ENCODE assay signal across 13 cellular contexts in genomic region chr4:12846368-12846767, GRCh38.
"Had no signal": no experiment of that assay in that cellular context is flagged by ENCODE, and none has a peak within 500 bp of the region (broad histone marks: within the 10 kb centered on the region; RNA-seq: fewer than 3 reads in every experiment).

No MANE protein-coding gene starts in this region.

- ATAC-seq: left lobe of liver had no signal

- H3K9me3 Mint-ChIP-seq: activated naive CD4-positive, alpha-beta T cell treated with anti-CD3 and anti-CD28 coated beads, Interleukin-2, amount 10 ng/mL, durations not matched to agents 7 days and 5 days; activated T-helper 2 cell treated with anti-CD3 and anti-CD28 coated beads, Interferon-gamma antibody, Interleukin-2, Interleukin-4, amounts not matched to agents 10 μg/mL and 5 μg/mL and 100 μg/mL, durations not matched to agents 14 hours and 24 hours and 36 hours; nephron had no signal

- H3K27ac ChIP-seq: coronary artery, stomach, thoracic aorta had no signal

- H3K36me3 ChIP-seq: stomach, thoracic aorta had no signal

- DNase-seq: activated naive CD4-positive, alpha-beta T cell treated with anti-CD3 and anti-CD28 coated beads, Interleukin-2, amount 10 ng/mL, durations not matched to agents 7 days and 5 days; effector CD4-positive, alpha-beta T cell; foreskin melanocyte; head of caudate nucleus; stimulated activated CD4-positive, alpha-beta T cell treated with anti-CD3 and anti-CD28 coated beads, Interleukin-4, amount 100 ng/mL, for 1 hour; stomach had no signal

- H3K4me3 ChIP-seq: coronary artery, stomach, thoracic aorta had no signal

- H3K4me1 Mint-ChIP-seq: activated naive CD4-positive, alpha-beta T cell treated with anti-CD3 and anti-CD28 coated beads, Interleukin-2, amount 10 ng/mL, durations not matched to agents 7 days and 5 days; nephron had no signal

- H3K36me3 Mint-ChIP-seq: activated naive CD4-positive, alpha-beta T cell treated with anti-CD3 and anti-CD28 coated beads, Interleukin-2, amount 10 ng/mL, durations not matched to agents 7 days and 5 days had no signal

- H3K27ac Mint-ChIP-seq: activated naive CD4-positive, alpha-beta T cell treated with anti-CD3 and anti-CD28 coated beads, Interleukin-2, amount 10 ng/mL, durations not matched to agents 7 days and 5 days; activated T-helper 2 cell treated with anti-CD3 and anti-CD28 coated beads, Interferon-gamma antibody, Interleukin-2, Interleukin-4, amounts not matched to agents 10 μg/mL and 5 μg/mL and 100 μg/mL, durations not matched to agents 14 hours and 24 hours and 36 hours; nephron had no signal

- H3K4me1 ChIP-seq: stomach had no signal

- H3K4me3 Mint-ChIP-seq: activated naive CD4-positive, alpha-beta T cell treated with anti-CD3 and anti-CD28 coated beads, Interleukin-2, amount 10 ng/mL, durations not matched to agents 7 days and 5 days; nephron had no signal

- H3K27me3 Mint-ChIP-seq: activated naive CD4-positive, alpha-beta T cell treated with anti-CD3 and anti-CD28 coated beads, Interleukin-2, amount 10 ng/mL, durations not matched to agents 7 days and 5 days had no signal

- H3K9me3 ChIP-seq: stomach, thoracic aorta had no signal

- FAIRE-seq: endothelial cell of umbilical vein, urothelium cell line had no signal
